19 cellular contexts compared by ENCODE assay signal in genomic region chr1:100394286-100394685, GRCh38. TPM values are rescaled to one million over a fixed set of nuclear protein-coding genes. Genes with fewer than 3 reads are reported as not detected.
DNase-seq lines count a peak whose midpoint lies in the region; ATAC-seq, FAIRE-seq and TF ChIP-seq lines count a peak whose summit lies in the region.
"Had no signal": no experiment of that assay in that cellular context is flagged by ENCODE, and none has a peak within 500 bp of the region (broad histone marks: within the 10 kb centered on the region; RNA-seq: fewer than 3 reads in every experiment).

No MANE protein-coding gene starts in this region.

- POLR2A ChIA-PET in activated B cell treated with CpG ODN at 0.5 μM for 24 hours (lab: Charles Lee) = no interaction called here

- H3K4me1 ChIP-seq in small intestine (ENCODE audit: control insufficient read depth in 2 of 2, insufficient read depth in 1 of 2, low read depth in 1 of 2, low read length in 1 of 2) = peaks cover 4% of the 10 kb centered on the region in 2 donors
- H3K4me1 ChIP-seq in GM23338 (ENCODE audit: insufficient read depth) = no peaks in the 10 kb centered on the region
- H3K4me1 ChIP-seq: A549, breast epithelium, neural progenitor cell, Peyer's patch had no signal

- H3K27ac ChIP-seq in small intestine (ENCODE audit: low read depth in 1 of 2, low read length in 1 of 2) (peak overlapping the region in 1 of 2 donors; percentile 41), GM23338 (ENCODE audit: low read depth) (no peak overlapping the region)
- H3K27ac ChIP-seq: A549, breast epithelium, neural progenitor cell had no signal

- no peaks in the 10 kb centered on the region for H4K20me1 ChIP-seq in GM23338 (replicated peaks; ENCODE audit: insufficient read depth)

- H3K4me1 Mint-ChIP-seq in T-helper 2 cell treated with Interferon-gamma antibody and Interleukin-4, amounts not matched to agents 5 μg/mL and 100 μg/mL, for 36 hours (ENCODE audit: low read depth) = peaks cover 69% of the 10 kb centered on the region
- H3K4me1 Mint-ChIP-seq in CD14-positive monocyte (peaks cover 56% of the 10 kb centered on the region), activated B cell treated with CpG ODN at 0.5 μM for 24 hours (peaks cover 61% of the 10 kb centered on the region), immature natural killer cell (peaks cover 89 to 95% of the 10 kb centered on the region in 2 donors), GM23338 (peaks cover 6% of the 10 kb centered on the region)

- 70 to 85% (median 78%) methylated on average over 1 of the region's 1 CpG for WGBS in small intestine, 3 donors

- H3K27me3 Mint-ChIP-seq in T-helper 2 cell treated with Interferon-gamma antibody and Interleukin-4, amounts not matched to agents 5 μg/mL and 100 μg/mL, for 36 hours (ENCODE audit: low read depth) = no peaks in the 10 kb centered on the region
- H3K27me3 Mint-ChIP-seq in CD14-positive monocyte (ENCODE audit: low read depth in 3 of 3) = peaks cover 0 to 2% (median 0%) of the 10 kb centered on the region in 3 donors
- no peaks in the 10 kb centered on the region for H3K27me3 Mint-ChIP-seq in activated B cell treated with CpG ODN at 0.5 μM for 24 hours
- H3K27me3 Mint-ChIP-seq in immature natural killer cell (ENCODE audit: low read depth in 3 of 3) = peaks cover 0 to 6% (median 3%) of the 10 kb centered on the region in 3 donors
- H3K27me3 Mint-ChIP-seq in GM23338 (ENCODE audit: insufficient read depth, low read depth, poor library complexity) = no peaks in the 10 kb centered on the region

- H3K27me3 ChIP-seq in small intestine (ENCODE audit: control insufficient read depth in 2 of 2, insufficient read depth in 2 of 2, low read length in 2 of 2) = no peaks in the 10 kb centered on the region
- no peaks in the 10 kb centered on the region for H3K27me3 ChIP-seq in GM23338 (ENCODE audit: insufficient read depth)
- H3K27me3 ChIP-seq: breast epithelium, neural progenitor cell, Peyer's patch, upper lobe of left lung had no signal

- H2AFZ ChIP-seq in GM23338 = no peak overlapping the region
- H2AFZ ChIP-seq: neural progenitor cell had no signal

- ATAC-seq in activated B cell treated with CpG ODN at 0.5 μM for 24 hours (ENCODE audit: low read depth) (no peak), GM19328 (IDR thresholded peaks at IDR 0.05; ENCODE audit: unreplicated experiment) (no peak), GM23338 (no peak)
- ATAC-seq: A549 had no signal

- no peak for TF ChIP-seq CTCF in CD14-positive monocyte (IDR thresholded peaks at IDR 0.05)
- TF ChIP-seq CTCF in activated B cell treated with CpG ODN at 0.5 μM for 24 hours (IDR thresholded peaks at IDR 0.05) = no peak
- no peak for TF ChIP-seq CTCF in GM23338 (conservative IDR thresholded peaks at IDR 0.05; ENCODE audit: low read depth in 2 of 2)

- peaks cover 69% of the 10 kb centered on the region for H3K36me3 Mint-ChIP-seq in T-helper 2 cell treated with Interferon-gamma antibody and Interleukin-4, amounts not matched to agents 5 μg/mL and 100 μg/mL, for 36 hours (ENCODE audit: low read depth)
- H3K36me3 Mint-ChIP-seq in CD14-positive monocyte = peaks cover 23 to 44% of the 10 kb centered on the region in 2 donors
- peaks cover 35% of the 10 kb centered on the region for H3K36me3 Mint-ChIP-seq in activated B cell treated with CpG ODN at 0.5 μM for 24 hours (ENCODE audit: low read depth)
- peaks cover 13 to 17% (median 15%) of the 10 kb centered on the region in 3 donors for H3K36me3 Mint-ChIP-seq in immature natural killer cell
- H3K36me3 Mint-ChIP-seq in GM23338 (ENCODE audit: low read depth) = no peaks in the 10 kb centered on the region

- peaks cover 9% of the 10 kb centered on the region for H3K9me3 Mint-ChIP-seq in T-helper 2 cell treated with Interferon-gamma antibody and Interleukin-4, amounts not matched to agents 5 μg/mL and 100 μg/mL, for 36 hours
- no peaks in the 10 kb centered on the region for H3K9me3 Mint-ChIP-seq in CD14-positive monocyte
- no peaks in the 10 kb centered on the region for H3K9me3 Mint-ChIP-seq in activated B cell treated with CpG ODN at 0.5 μM for 24 hours
- no peaks in the 10 kb centered on the region for H3K9me3 Mint-ChIP-seq in immature natural killer cell
- no peaks in the 10 kb centered on the region for H3K9me3 Mint-ChIP-seq in GM23338
- H3K9me3 Mint-ChIP-seq: neural progenitor cell had no signal

- intact Hi-C loops in CD14-positive monocyte (cut with micrococcal nuclease) = no loop called here
- intact Hi-C loops in activated B cell treated with CpG ODN at 0.5 μM for 24 hours (cut with micrococcal nuclease) = no loop called here

- peaks cover 4 to 16% of the 10 kb centered on the region in 2 donors for H3K36me3 ChIP-seq in small intestine (ENCODE audit: control insufficient read depth in 2 of 2, insufficient read depth in 2 of 2, low read length in 2 of 2)
- no peaks in the 10 kb centered on the region for H3K36me3 ChIP-seq in GM23338 (ENCODE audit: insufficient read depth)
- H3K36me3 ChIP-seq: breast epithelium, Peyer's patch had no signal

- no peak overlapping the region for H3K4me2 ChIP-seq in GM23338
- H3K4me2 ChIP-seq: A549, neural progenitor cell, SK-N-SH had no signal

- H3K9me3 ChIP-seq in small intestine (ENCODE audit: control insufficient read depth, low read depth) = no peaks in the 10 kb centered on the region
- H3K9me3 ChIP-seq: A549, breast epithelium, Peyer's patch, SK-N-SH, upper lobe of left lung had no signal

- no peaks in the 10 kb centered on the region for H3F3A ChIP-seq in GM23338 (replicated peaks; ENCODE audit: low read depth)

- no peaks in the 10 kb centered on the region for H3K9me2 ChIP-seq in GM23338 (ENCODE audit: insufficient read depth)
- H3K9me2 ChIP-seq: SK-N-SH had no signal

- H3K79me2 ChIP-seq in GM23338 (replicated peaks; ENCODE audit: insufficient read depth) = no peaks in the 10 kb centered on the region; the same call in 1 of the 2 replicates

- peak overlapping the region; percentile 69 for H3K4me3 Mint-ChIP-seq in T-helper 2 cell treated with Interferon-gamma antibody and Interleukin-4, amounts not matched to agents 5 μg/mL and 100 μg/mL, for 36 hours
- H3K4me3 Mint-ChIP-seq in CD14-positive monocyte (no peak overlapping the region), activated B cell treated with CpG ODN at 0.5 μM for 24 hours (peak overlapping the region; percentile 55), immature natural killer cell (peak overlapping the region; percentile 50 to 71 (median 67)), GM23338 (no peak overlapping the region)
- H3K4me3 Mint-ChIP-seq: neural progenitor cell had no signal

- H3K27ac Mint-ChIP-seq in T-helper 2 cell treated with Interferon-gamma antibody and Interleukin-4, amounts not matched to agents 5 μg/mL and 100 μg/mL, for 36 hours = peak overlapping the region; percentile 73
- peak overlapping the region in 5 of 7 donors; percentile 19 to 83 (median 44) for H3K27ac Mint-ChIP-seq in CD14-positive monocyte
- peak overlapping the region; percentile 74 for H3K27ac Mint-ChIP-seq in activated B cell treated with CpG ODN at 0.5 μM for 24 hours
- peak overlapping the region; percentile 74 to 94 (median 87) for H3K27ac Mint-ChIP-seq in immature natural killer cell
- H3K27ac Mint-ChIP-seq in GM23338 = no peak overlapping the region
- H3K27ac Mint-ChIP-seq: neural progenitor cell had no signal

- CTCF ChIA-PET in activated B cell treated with CpG ODN at 0.5 μM for 24 hours (lab: Charles Lee) = no interaction called here

- FAIRE-seq in small intestine (lab: Jason Lieb, UNC) = no peak
- FAIRE-seq: A549, H54 had no signal

- H3K4me3 ChIP-seq in small intestine (ENCODE audit: low read depth in 1 of 2, low read length in 2 of 2) (no peak overlapping the region), GM23338 (no peak overlapping the region)
- H3K4me3 ChIP-seq: A549, breast epithelium, neural progenitor cell, Peyer's patch, upper lobe of left lung had no signal

- DNase-seq in T-helper 2 cell treated with Interferon-gamma antibody and Interleukin-4, amounts not matched to agents 5 μg/mL and 100 μg/mL, for 36 hours (ENCODE audit: low spot score) = no peak
- no peak for DNase-seq in T-helper 2 cell
- DNase-seq in CD14-positive monocyte (ENCODE audit: low spot score) = no peak
- no peak for DNase-seq in activated B cell treated with CpG ODN at 0.5 μM for 24 hours
- DNase-seq in immature natural killer cell = peak in 1 of 3 donors; percentile 26
- DNase-seq in small intestine = no peak
- no peak for DNase-seq in GM23338 (ENCODE audit: low spot score)
- DNase-seq: DND-41, KBM-7, NCI-H1417, NCI-H2171 treated with DMSO at 0.1 percent for 48 hours, Peyer's patch, SK-N-SH, upper lobe of left lung had no signal

TF ChIP-seq in GM23338, 12 proteins besides CTCF, POLR2A, EP300 and RAD21 (continues in another document):
- TF ChIP-seq REST (IDR thresholded peaks at IDR 0.05; ENCODE audit: unreplicated experiment) = no peak
- TF ChIP-seq POLR2AphosphoS5 (IDR thresholded peaks at IDR 0.05; ENCODE audit: low read depth) = no peak

RNA-seq across cellular contexts. Expression of gene CDC14A, which starts 42.0 kb away (rescaled TPM):
- polyA plus RNA-seq in CD14-positive monocyte (1 to 10 TPM; 4.2 to 6.1 TPM), immature natural killer cell (10 to 100 TPM in 2 of 3 donors, 1 to 10 TPM in 1; 5.8 to 15.4 (median 10.9) TPM), small intestine (10 to 100 TPM in 2 of 3 donors, 1 to 10 TPM in 1; 4.2 to 13.8 (median 11.4) TPM), GM23338 (2016; fragmentation: Nextera tagmentation; extraction: Ambion mirVana) (10.5 and 11.1 TPM in 2 replicates)
- 16.8 and 17.0 TPM in 2 replicates for total RNA-seq in activated B cell treated with CpG ODN at 0.5 μM for 24 hours
- 20.8 and 25.3 TPM in 2 replicates for total RNA-seq in GM23338 (2014; rRNA removed; shearing (Covaris generic))

Comparison
In these comparisons a context has a peak if more than half of its experiments do, and no peak if none do; other contexts are left out.
1. H3K4me3 Mint-ChIP-seq: peak in T-helper 2 cell treated with Interferon-gamma antibody and Interleukin-4, amounts not matched to agents 5 μg/mL and 100 μg/mL, for 36 hours (single experiment), activated B cell treated with CpG ODN at 0.5 μM for 24 hours (single experiment) and immature natural killer cell (5 of 5); none in CD14-positive monocyte (0 of 2) and GM23338 (single experiment).